Comparison of ENCODE assay signal across 16 cellular contexts in genomic region chr14:32038876-32039275, GRCh38. TPM values are rescaled to one million over a fixed set of nuclear protein-coding genes. Genes with fewer than 3 reads are reported as not detected.
A peak's percentile ranks its signal among the peaks of the same experiment; 100 is the strongest.
DNase-seq lines count a peak whose midpoint lies in the region; ATAC-seq and TF ChIP-seq lines count a peak whose summit lies in the region.
"Had no signal": no experiment of that assay in that cellular context is flagged by ENCODE, and none has a peak within 500 bp of the region (broad histone marks: within the 10 kb centered on the region; RNA-seq: fewer than 3 reads in every experiment).

No MANE protein-coding gene starts in this region.

- 15 to 26% methylated on average over 1 of the region's 1 CpG for WGBS in heart right ventricle, 2 donors

- TF ChIP-seq CTCF in fibroblast of villous mesenchyme (IDR thresholded peaks at IDR 0.05; ENCODE audit: insufficient read depth, low read depth, low read length) (no peak), heart right ventricle (IDR thresholded peaks at IDR 0.05) (no peak)

- ATAC-seq in heart right ventricle (no peak), HG03175 (IDR thresholded peaks at IDR 0.05; ENCODE audit: unreplicated experiment) (no peak), HG02763 (IDR thresholded peaks at IDR 0.05; ENCODE audit: unreplicated experiment) (no peak), GM21367 (IDR thresholded peaks at IDR 0.05; ENCODE audit: unreplicated experiment) (no peak)
- ATAC-seq: activated CD8-positive, alpha-beta memory T cell treated with anti-CD3 and anti-CD28 coated beads, Interleukin-2, amount 10 ng/mL, durations not matched to agents 7 days and 5 days; foreskin keratinocyte; left ventricle myocardium superior had no signal

- no peak overlapping the region for H3K4me3 ChIP-seq in fibroblast of villous mesenchyme (ENCODE audit: low read depth, low read length)
- H3K4me3 ChIP-seq in heart right ventricle = no peak overlapping the region
- H3K4me3 ChIP-seq: testis had no signal

- no peaks in the 10 kb centered on the region for H3K27me3 ChIP-seq in heart right ventricle
- H3K27me3 ChIP-seq: foreskin keratinocyte, testis had no signal

- no peaks in the 10 kb centered on the region for H3K36me3 ChIP-seq in heart right ventricle

- no peak overlapping the region for H3K27ac ChIP-seq in heart right ventricle
- H3K27ac ChIP-seq: foreskin keratinocyte, testis had no signal

- H3K9me3 ChIP-seq in heart right ventricle = peaks cover 0 to 5% (median 0%) of the 10 kb centered on the region in 11 donors
- H3K9me3 ChIP-seq: Caco-2, testis had no signal

- peaks cover 0 to 9% (median 3%) of the 10 kb centered on the region in 9 donors for H3K4me1 ChIP-seq in heart right ventricle
- H3K4me1 ChIP-seq: Caco-2, foreskin keratinocyte, testis had no signal

- DNase-seq in EH (ENCODE audit: low read depth) = peak; percentile 4
- DNase-seq in NCI-H1417 treated with DMSO at 0.1 percent for 48 hours (lab: John Stamatoyannopoulos, UW) = peak; percentile 39
- DNase-seq in NCI-H446 treated with DMSO at 0.1 percent for 48 hours (lab: John Stamatoyannopoulos, UW) = peak; percentile 43
- DNase-seq in fibroblast of villous mesenchyme (ENCODE audit: low read depth) = peak; percentile 17
- DNase-seq in heart right ventricle = no peak
- DNase-seq: activated CD8-positive, alpha-beta memory T cell treated with anti-CD3 and anti-CD28 coated beads, Interleukin-2, amount 10 ng/mL, durations not matched to agents 7 days and 5 days; activated gamma-delta T cell; anterior cingulate cortex; Caco-2; foreskin keratinocyte; left ventricle myocardium superior; stimulated activated CD4-positive, alpha-beta T cell treated with anti-CD3 and anti-CD28 coated beads, Interleukin-2, amount 100 ng/mL, for 48 hours; testis had no signal

- intact Hi-C loops in heart right ventricle (cut with DNase I) = no loop called here

RNA-seq across cellular contexts. Expression of gene ARHGAP5, which starts 38.2 kb away (rescaled TPM):
- total RNA-seq in fibroblast of villous mesenchyme = 89.9 and 166 TPM in 2 replicates
- 100 to 1,000 TPM; 171 to 301 (median 240) TPM for total RNA-seq in heart right ventricle
- polyA plus RNA-seq in heart right ventricle = 10 to 100 TPM; 20.7 to 27.0 TPM

Comparison
In these comparisons a context has a peak if more than half of its experiments do, and no peak if none do; other contexts are left out.
1. DNase-seq: peak in EH (single experiment), NCI-H1417 treated with DMSO at 0.1 percent for 48 hours (single experiment), NCI-H446 treated with DMSO at 0.1 percent for 48 hours (single experiment) and fibroblast of villous mesenchyme (single experiment); none in heart right ventricle (0 of 2).